Comparison of ENCODE assay signal across 1 cellular context in genomic region chr1:34331527-34331926, GRCh38.
TF ChIP-seq lines count a peak whose summit lies in the region.

No MANE protein-coding gene starts in this region.

TF ChIP-seq in GM12878, 131 proteins besides CTCF, POLR2A, EP300 and RAD21 (continued from another document):
- TF ChIP-seq PRDM15 (CRISPR knock-in tag; IDR thresholded peaks at IDR 0.05) (no peak), IRF3 (IDR thresholded peaks at IDR 0.05) (no peak), ZNF384 (IDR thresholded peaks at IDR 0.05; ENCODE audit: borderline replicate concordance, low read depth, low read length) (no peak)
TF ChIP-seq in GM12878: peak in this region for 1.
